Comparison of ENCODE assay signal across 10 cellular contexts in the genomic region with DNA sequence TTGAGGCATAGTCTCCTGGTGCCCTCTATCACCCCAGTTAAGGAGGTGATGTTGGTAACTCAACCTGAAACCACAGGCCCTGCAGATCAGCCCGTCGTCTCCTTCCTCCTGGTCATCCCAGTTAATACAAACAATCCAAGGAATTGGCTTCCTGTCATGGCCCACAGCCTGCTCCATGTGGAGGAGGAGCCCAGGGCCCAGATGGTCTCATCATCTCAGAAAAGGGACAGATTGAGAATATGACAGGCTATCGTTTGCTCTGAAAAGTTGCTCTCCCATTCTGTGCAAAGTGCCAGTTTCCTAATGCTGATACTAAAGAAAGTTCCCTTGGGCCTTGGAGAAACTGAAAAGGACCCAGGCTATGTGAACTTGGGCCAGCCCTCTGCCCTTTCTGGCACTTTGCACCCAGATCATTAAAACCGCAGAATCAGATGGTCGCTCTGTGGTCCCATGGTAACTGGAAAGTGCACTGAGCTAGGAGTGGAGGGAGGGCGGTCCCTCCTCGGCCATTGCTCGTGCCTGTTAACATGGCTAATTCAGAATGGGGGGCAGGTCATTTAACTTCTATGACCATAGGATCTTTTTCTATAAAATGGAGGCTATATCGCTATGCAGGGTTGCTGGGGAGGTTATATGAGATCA. TPM values are rescaled to one million over a fixed set of nuclear protein-coding genes. Genes with fewer than 3 reads are reported as not detected.
A peak's percentile ranks its signal among the peaks of the same experiment; 100 is the strongest.
DNase-seq lines count a peak whose midpoint lies in the region; ATAC-seq and FAIRE-seq lines count a peak whose summit lies in the region.
"Had no signal": no experiment of that assay in that cellular context is flagged by ENCODE, and none has a peak within 500 bp of the region (broad histone marks: within the 10 kb centered on the region; RNA-seq: fewer than 3 reads in every experiment).

No MANE protein-coding gene starts in this region.

- 84 to 85% methylated on average over 4 of the region's 9 CpGs for WGBS in mesodermal cell (ENCODE audit: insufficient coverage in 2 of 2), 2 experiments

- H3K9me3 ChIP-seq in mesodermal cell (ENCODE audit: control insufficient read depth, low read length), result no peaks in the 10 kb centered on the region

- no peaks in the 10 kb centered on the region for H3K9me3 Mint-ChIP-seq in activated naive CD4-positive, alpha-beta T cell treated with anti-CD3 and anti-CD28 coated beads, Interleukin-2, amount 50 U/mL, for 72 hours
- H3K9me3 Mint-ChIP-seq: stimulated activated naive CD8-positive, alpha-beta T cell treated with anti-CD3 and anti-CD28 coated beads, Interleukin-15, Interleukin-2, amounts not matched to agents 100 ng/mL and 50 ng/mL, for 24 hours had no signal

- H3K27ac Mint-ChIP-seq in activated naive CD4-positive, alpha-beta T cell treated with anti-CD3 and anti-CD28 coated beads, Interleukin-2, amount 50 U/mL, for 72 hours, result peak overlapping the region; percentile 1 to 6
- H3K27ac Mint-ChIP-seq: stimulated activated naive CD8-positive, alpha-beta T cell treated with anti-CD3 and anti-CD28 coated beads, Interleukin-15, Interleukin-2, amounts not matched to agents 100 ng/mL and 50 ng/mL, for 24 hours had no signal

- FAIRE-seq in urothelium cell line (lab: Jason Lieb, UNC), result no peak

- H3K36me3 ChIP-seq in mesodermal cell (ENCODE audit: control insufficient read depth, insufficient read depth, low read length), result no peaks in the 10 kb centered on the region

- no peak overlapping the region for H3K4me3 ChIP-seq in mesodermal cell (ENCODE audit: extremely low read depth, insufficient read depth, low read length, poor library complexity, severe bottlenecking)

- no peaks in the 10 kb centered on the region for H3K36me3 Mint-ChIP-seq in activated naive CD4-positive, alpha-beta T cell treated with anti-CD3 and anti-CD28 coated beads, Interleukin-2, amount 50 U/mL, for 72 hours

- H3K27ac ChIP-seq in mesodermal cell (ENCODE audit: low read depth, low read length, severe bottlenecking), result peak overlapping the region; percentile 94

- H3K4me1 ChIP-seq in mesodermal cell (ENCODE audit: control insufficient read depth, insufficient read depth, low read length, poor library complexity, severe bottlenecking), result peaks cover 61% of the 10 kb centered on the region

- DNase-seq in activated naive CD4-positive, alpha-beta T cell treated with anti-CD3 and anti-CD28 coated beads, Interleukin-2, amount 50 U/mL, for 72 hours (ENCODE audit: low spot score in 2 of 2), result no peak
- no peak for DNase-seq in activated naive CD4-positive, alpha-beta T cell (lab: John Stamatoyannopoulos, UW)
- DNase-seq in cerebellar nuclear complex (lab: John Stamatoyannopoulos, UW) (peak; percentile 74 to 84), urothelium cell line (ENCODE audit: low spot score) (peak; percentile 50), ureter (ENCODE audit: low spot score) (no peak), middle frontal gyrus (ENCODE audit: extremely low spot score, low spot score) (no peak)
- no peak for DNase-seq in activated CD4-positive, alpha-beta T cell treated with anti-CD3 and anti-CD28 coated beads for 1 hour

- ATAC-seq in activated naive CD4-positive, alpha-beta T cell treated with anti-CD3 and anti-CD28 coated beads, Interleukin-2, amount 50 U/mL, for 72 hours, result no peak
- ATAC-seq: left lobe of liver had no signal

RNA-seq across cellular contexts. Expression of gene SPAAR, which starts 0.7 kb away (rescaled TPM):
- total RNA-seq in activated naive CD4-positive, alpha-beta T cell treated with anti-CD3 and anti-CD28 coated beads, Interleukin-2, amount 50 U/mL, for 72 hours, result not detected
- 1.6 TPM for polyA plus RNA-seq in mesodermal cell (2013, experiment 1 of 2)
- 0.81 TPM for polyA plus RNA-seq in mesodermal cell (2013, experiment 2 of 2)
- total RNA-seq in ureter, result 1.9 TPM

RNA-seq across cellular contexts. Expression of gene HRCT1, which starts 2.6 kb away (rescaled TPM):
- total RNA-seq in activated naive CD4-positive, alpha-beta T cell treated with anti-CD3 and anti-CD28 coated beads, Interleukin-2, amount 50 U/mL, for 72 hours, result not detected
- not detected for polyA plus RNA-seq in mesodermal cell (2013, experiment 1 of 2)
- not detected for polyA plus RNA-seq in mesodermal cell (2013, experiment 2 of 2)
- 7.2 TPM for total RNA-seq in ureter

RNA-seq across cellular contexts. Expression of gene OR13J1, which starts 38.4 kb away (rescaled TPM):
- total RNA-seq in activated naive CD4-positive, alpha-beta T cell treated with anti-CD3 and anti-CD28 coated beads, Interleukin-2, amount 50 U/mL, for 72 hours, result not detected
- polyA plus RNA-seq in mesodermal cell (2013, experiment 1 of 2), result not detected
- not detected for polyA plus RNA-seq in mesodermal cell (2013, experiment 2 of 2)
- total RNA-seq in ureter, result not detected
- total RNA-seq: left lobe of liver had no signal

RNA-seq across cellular contexts. Expression of gene OR2S2, which starts 49.3 kb away (rescaled TPM):
- total RNA-seq in activated naive CD4-positive, alpha-beta T cell treated with anti-CD3 and anti-CD28 coated beads, Interleukin-2, amount 50 U/mL, for 72 hours, result not detected
- polyA plus RNA-seq in mesodermal cell (2013, experiment 1 of 2), result not detected
- polyA plus RNA-seq in mesodermal cell (2013, experiment 2 of 2), result not detected
- total RNA-seq in ureter, result not detected
- total RNA-seq: left lobe of liver had no signal

Comparison
In these comparisons a context has a peak if more than half of its experiments do, and no peak if none do; other contexts are left out.
1. DNase-seq: peak in cerebellar nuclear complex (2 of 2) and urothelium cell line (single experiment); none in activated naive CD4-positive, alpha-beta T cell treated with anti-CD3 and anti-CD28 coated beads, Interleukin-2, amount 50 U/mL, for 72 hours (0 of 2), activated naive CD4-positive, alpha-beta T cell (0 of 4), ureter (single experiment), middle frontal gyrus (single experiment) and activated CD4-positive, alpha-beta T cell treated with anti-CD3 and anti-CD28 coated beads for 1 hour (single experiment).